14 cellular contexts compared by ENCODE assay signal in the genomic region with DNA sequence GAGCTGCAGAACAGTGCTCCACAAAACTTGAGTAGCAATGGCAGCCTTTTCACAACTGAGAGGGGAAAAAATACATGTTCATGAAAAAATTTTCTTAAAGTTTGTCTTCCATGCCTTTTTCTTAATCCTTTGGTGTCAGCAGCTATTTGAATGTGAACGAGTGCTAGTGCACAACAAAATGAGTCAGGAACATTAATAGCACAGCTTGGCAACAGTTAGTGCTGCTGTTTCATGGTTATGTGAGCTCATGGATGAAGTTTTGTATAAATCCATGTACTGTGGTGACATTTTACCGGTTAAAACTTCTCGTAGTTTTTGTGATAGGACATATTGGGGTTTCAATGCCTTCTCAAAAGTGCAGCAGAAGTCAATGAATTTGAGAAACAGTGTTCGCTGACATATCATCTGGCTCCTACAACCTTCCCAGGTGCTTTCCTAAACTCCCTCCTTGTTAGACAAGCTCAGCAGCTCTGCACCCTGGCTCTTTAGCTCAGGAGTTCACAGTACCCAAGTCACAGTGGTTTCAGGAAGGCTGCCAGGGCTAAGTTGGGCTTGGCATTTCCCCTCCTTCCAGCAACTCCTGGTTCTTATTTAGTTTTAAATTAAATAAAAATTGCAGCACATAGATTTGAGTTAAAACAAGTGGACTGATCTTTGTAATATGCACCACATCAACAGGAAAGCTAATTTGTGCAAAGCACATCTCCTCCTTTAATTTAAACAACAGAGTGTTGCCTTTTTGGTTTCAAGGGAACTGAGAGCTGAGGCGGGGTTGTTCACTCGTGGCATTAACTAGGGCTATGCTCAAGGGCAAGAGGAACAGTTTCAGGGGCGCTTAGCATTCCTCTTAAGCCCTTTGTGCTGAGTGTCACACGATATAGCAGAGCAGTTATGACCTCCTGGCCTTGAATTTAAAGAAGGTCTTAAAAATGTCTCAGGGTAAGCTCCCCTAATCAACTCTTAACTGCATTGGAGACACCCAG.
DNase-seq lines count a peak whose midpoint lies in the region; ATAC-seq, FAIRE-seq and TF ChIP-seq lines count a peak whose summit lies in the region.
"Had no signal": no experiment of that assay in that cellular context is flagged by ENCODE, and none has a peak within 500 bp of the region (broad histone marks: within the 10 kb centered on the region; RNA-seq: fewer than 3 reads in every experiment).

No MANE protein-coding gene starts in this region.

- peak overlapping the region in 5 of 8 donors; percentile 32 to 77 (median 45) for H3K4me3 Mint-ChIP-seq in naive B cell
- no peak overlapping the region for H3K4me3 Mint-ChIP-seq in activated CD4-positive, alpha-beta T cell treated with anti-CD3 and anti-CD28 coated beads, Interleukin-2, amount 10 ng/mL, durations not matched to agents 7 days and 5 days
- H3K4me3 Mint-ChIP-seq: activated T-cell treated with anti-CD3 and anti-CD28 coated beads, Interleukin-2, amount 50 U/mL, for 4 hours had no signal

- CTCF ChIA-PET in activated CD4-positive, alpha-beta T cell treated with anti-CD3 and anti-CD28 coated beads, Interleukin-2, amount 10 ng/mL, durations not matched to agents 7 days and 5 days (lab: Charles Lee), result no interaction called here

- POLR2A ChIA-PET in activated CD4-positive, alpha-beta T cell treated with anti-CD3 and anti-CD28 coated beads, Interleukin-2, amount 10 ng/mL, durations not matched to agents 7 days and 5 days (lab: Charles Lee), result no interaction called here

- H3K27me3 ChIP-seq in bronchial epithelial cell (ENCODE audit: control insufficient read depth, insufficient read depth, low read length), result no peaks in the 10 kb centered on the region
- H3K27me3 ChIP-seq: tibial nerve had no signal

- peaks cover 18 to 60% (median 45%) of the 10 kb centered on the region in 3 donors for H3K4me1 Mint-ChIP-seq in naive B cell
- H3K4me1 Mint-ChIP-seq in activated CD4-positive, alpha-beta T cell treated with anti-CD3 and anti-CD28 coated beads, Interleukin-2, amount 10 ng/mL, durations not matched to agents 7 days and 5 days, result no peaks in the 10 kb centered on the region

- no peaks in the 10 kb centered on the region for H3K36me3 ChIP-seq in bronchial epithelial cell (ENCODE audit: control insufficient read depth, insufficient read depth, low read length)
- H3K36me3 ChIP-seq: tibial nerve had no signal

- H3K4me3 ChIP-seq in bronchial epithelial cell (ENCODE audit: low read depth, low read length), result no peak overlapping the region
- H3K4me3 ChIP-seq: psoas muscle, tibial nerve had no signal

- H3K36me3 Mint-ChIP-seq in naive B cell, result peaks cover 0 to 4% of the 10 kb centered on the region in 2 donors
- peaks cover 2% of the 10 kb centered on the region for H3K36me3 Mint-ChIP-seq in activated CD4-positive, alpha-beta T cell treated with anti-CD3 and anti-CD28 coated beads, Interleukin-2, amount 10 ng/mL, durations not matched to agents 7 days and 5 days (ENCODE audit: low read depth)

- peak; percentile 15 for DNase-seq in Ammon's horn (ENCODE audit: low spot score)
- DNase-seq in bronchial epithelial cell (ENCODE audit: low read depth), result peak; percentile 5
- no peak for DNase-seq in naive B cell
- DNase-seq in COLO829 (ENCODE audit: low spot score), result no peak
- no peak for DNase-seq in effector CD8-positive, alpha-beta T cell (lab: John Stamatoyannopoulos, UW)
- no peak for DNase-seq in activated CD4-positive, alpha-beta T cell treated with anti-CD3 and anti-CD28 coated beads, Interleukin-2, amount 10 ng/mL, durations not matched to agents 7 days and 5 days
- DNase-seq: activated CD4-positive, alpha-beta T cell treated with anti-CD3 and anti-CD28 coated beads, Interleukin-2, amount 50 U/mL, for 48 hours; activated T-cell treated with anti-CD3 and anti-CD28 coated beads, Interleukin-2, amount 50 U/mL, for 4 hours; COR-L47; GOT3; psoas muscle had no signal

- TF ChIP-seq CTCF in bronchial epithelial cell (IDR thresholded peaks at IDR 0.05; ENCODE audit: insufficient read depth, low read length, severe bottlenecking), result no peak

- peaks cover 0 to 4% (median 0%) of the 10 kb centered on the region in 7 donors for H3K9me3 Mint-ChIP-seq in naive B cell
- H3K9me3 Mint-ChIP-seq in activated CD4-positive, alpha-beta T cell treated with anti-CD3 and anti-CD28 coated beads, Interleukin-2, amount 10 ng/mL, durations not matched to agents 7 days and 5 days, result peaks cover 2% of the 10 kb centered on the region
- H3K9me3 Mint-ChIP-seq: activated T-cell treated with anti-CD3 and anti-CD28 coated beads, Interleukin-2, amount 50 U/mL, for 4 hours had no signal

- no peak for FAIRE-seq in bronchial epithelial cell (lab: Jason Lieb, UNC)

- H3K27ac Mint-ChIP-seq in naive B cell, result peak overlapping the region in 3 of 6 donors; percentile 43 to 66 (median 43)
- no peak overlapping the region for H3K27ac Mint-ChIP-seq in activated CD4-positive, alpha-beta T cell treated with anti-CD3 and anti-CD28 coated beads, Interleukin-2, amount 10 ng/mL, durations not matched to agents 7 days and 5 days

- H3K27me3 Mint-ChIP-seq in naive B cell, result no peaks in the 10 kb centered on the region
- H3K27me3 Mint-ChIP-seq in activated CD4-positive, alpha-beta T cell treated with anti-CD3 and anti-CD28 coated beads, Interleukin-2, amount 10 ng/mL, durations not matched to agents 7 days and 5 days, result no peaks in the 10 kb centered on the region

- ATAC-seq in HG02588 (IDR thresholded peaks at IDR 0.05; ENCODE audit: unreplicated experiment) (peak; percentile 41), naive B cell (ENCODE audit: low read depth in 2 of 2) (peak; percentile 68 to 78), HG03342 (IDR thresholded peaks at IDR 0.05; ENCODE audit: unreplicated experiment) (no peak)
- ATAC-seq: activated T-cell treated with anti-CD3 and anti-CD28 coated beads, Interleukin-2, amount 50 U/mL, for 4 hours had no signal

Comparison
In these comparisons a context has a peak if more than half of its experiments do, and no peak if none do; other contexts are left out.
1. DNase-seq: peak in Ammon's horn (single experiment) and bronchial epithelial cell (single experiment); none in naive B cell (single experiment), COLO829 (single experiment), effector CD8-positive, alpha-beta T cell (single experiment) and activated CD4-positive, alpha-beta T cell treated with anti-CD3 and anti-CD28 coated beads, Interleukin-2, amount 10 ng/mL, durations not matched to agents 7 days and 5 days (single experiment).